ENCODE assay signal across 18 cellular contexts in the genomic region with DNA sequence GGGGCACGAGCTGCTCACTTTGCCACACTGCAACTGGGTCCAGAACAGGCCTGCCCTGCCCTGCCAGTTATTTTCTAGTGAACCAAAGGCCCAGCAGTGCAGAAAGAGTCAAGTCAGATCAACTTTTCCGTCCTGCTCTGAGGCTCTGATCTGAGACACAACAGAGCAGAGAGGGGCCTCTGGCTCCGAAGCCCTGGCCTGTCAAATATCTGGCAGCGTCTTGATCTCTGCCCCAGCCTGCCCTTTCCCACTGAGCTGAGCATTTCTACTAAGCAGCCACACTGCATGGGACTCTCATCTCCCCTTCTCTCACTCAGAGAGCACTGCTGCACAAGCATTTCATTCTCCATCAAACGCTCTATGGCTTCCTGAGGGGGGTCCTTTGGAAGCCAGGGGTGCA. TPM values are rescaled to one million over a fixed set of nuclear protein-coding genes. Genes with fewer than 3 reads are reported as not detected.
DNase-seq lines count a peak whose midpoint lies in the region; ATAC-seq and TF ChIP-seq lines count a peak whose summit lies in the region.
"Had no signal": no experiment of that assay in that cellular context is flagged by ENCODE, and none has a peak within 500 bp of the region (broad histone marks: within the 10 kb centered on the region; RNA-seq: fewer than 3 reads in every experiment).

No MANE protein-coding gene starts in this region.

- H3K36me3 ChIP-seq in RWPE2 (ENCODE audit: low read depth), result peaks cover 57% of the 10 kb centered on the region
- H3K36me3 ChIP-seq in muscle layer of colon (ENCODE audit: insufficient read depth, low read length), result peaks cover 5% of the 10 kb centered on the region
- no peaks in the 10 kb centered on the region for H3K36me3 ChIP-seq in testis (ENCODE audit: low read depth, missing control alignments)
- H3K36me3 ChIP-seq in WERI-Rb-1, result no peaks in the 10 kb centered on the region

- DNase-seq in RWPE2 (ENCODE audit: low spot score) (no peak), fibroblast of villous mesenchyme (ENCODE audit: low read depth) (peak; percentile 46), testis (no peak), WERI-Rb-1 (no peak), GOT3 (lab: John Stamatoyannopoulos, UW) (no peak)
- no peak for DNase-seq in activated T-cell treated with anti-CD3 and anti-CD28 coated beads, Interleukin-2, amount 50 U/mL, for 1 hour
- DNase-seq: activated B cell treated with CpG ODN at 0.5 μM for 24 hours; activated naive CD4-positive, alpha-beta T cell treated with anti-CD3 and anti-CD28 coated beads, Interleukin-2, amount 10 ng/mL, durations not matched to agents 7 days and 5 days; central memory CD4-positive, alpha-beta T cell; naive thymus-derived CD8-positive, alpha-beta T cell; NCI-H1417 treated with DMSO at 0.1 percent for 48 hours; NCI-H345; PC-3; stimulated activated naive CD4-positive, alpha-beta T cell treated with Interleukin-2 at 50 U/mL for 16 hours had no signal

- no peak overlapping the region for H3K9ac ChIP-seq in muscle layer of colon (ENCODE audit: low read length)
- H3K9ac ChIP-seq: BLaER1 treated with 17β-estradiol and CSF1 and Interleukin-3, amounts not matched to agents 10 nM and 100 nM; KMS-11 had no signal

- H3K9me3 ChIP-seq in RWPE2 (ENCODE audit: severe bottlenecking) (no peaks in the 10 kb centered on the region), muscle layer of colon (ENCODE audit: low read length) (no peaks in the 10 kb centered on the region), testis (no peaks in the 10 kb centered on the region), WERI-Rb-1 (ENCODE audit: severe bottlenecking) (no peaks in the 10 kb centered on the region)
- H3K9me3 ChIP-seq: BLaER1 treated with 17β-estradiol and CSF1 and Interleukin-3, amounts not matched to agents 10 nM and 100 nM had no signal

- TF ChIP-seq POLR2A in testis (IDR thresholded peaks at IDR 0.05), result no peak

- TF ChIP-seq CTCF in RWPE2 (IDR thresholded peaks at IDR 0.05; ENCODE audit: poor library complexity, severe bottlenecking) (no peak), fibroblast of villous mesenchyme (IDR thresholded peaks at IDR 0.05; ENCODE audit: insufficient read depth, low read depth, low read length) (no peak), testis (IDR thresholded peaks at IDR 0.05) (no peak), WERI-Rb-1 (IDR thresholded peaks at IDR 0.05; ENCODE audit: low read depth, low read length) (no peak)

- H3K27ac ChIP-seq in RWPE2 (ENCODE audit: poor library complexity, severe bottlenecking), result peak overlapping the region; percentile 86
- peak overlapping the region; percentile 69 for H3K27ac ChIP-seq in muscle layer of colon (ENCODE audit: low read depth, low read length)
- H3K27ac ChIP-seq in testis, result peak overlapping the region; percentile 59 to 96
- no peak overlapping the region for H3K27ac ChIP-seq in WERI-Rb-1
- H3K27ac ChIP-seq: BLaER1 treated with 17β-estradiol and CSF1 and Interleukin-3, amounts not matched to agents 10 nM and 100 nM; KMS-11 had no signal

- intact Hi-C loops in testis (cut with DNase I; ENCODE audit: low total_unique reads), result loop anchor here (10.0 kb wide), 1 partner anchor 54 kb away; no protein-coding TSS in a partner anchor

- H3K27me3 ChIP-seq in RWPE2 (ENCODE audit: insufficient read depth, poor library complexity, severe bottlenecking) (no peaks in the 10 kb centered on the region), muscle layer of colon (ENCODE audit: control insufficient read depth in 1 of 2, insufficient read depth in 2 of 2, low read length in 2 of 2) (no peaks in the 10 kb centered on the region), testis (no peaks in the 10 kb centered on the region), WERI-Rb-1 (ENCODE audit: insufficient read depth, low read depth, severe bottlenecking) (no peaks in the 10 kb centered on the region)
- H3K27me3 ChIP-seq: BLaER1 treated with 17β-estradiol and CSF1 and Interleukin-3, amounts not matched to agents 10 nM and 100 nM had no signal

- ATAC-seq in RWPE2 (ENCODE audit: low read depth) (no peak), HG02870 (IDR thresholded peaks at IDR 0.05; ENCODE audit: unreplicated experiment) (no peak)
- ATAC-seq: naive thymus-derived CD8-positive, alpha-beta T cell; PC-3 had no signal

- H3K4me1 ChIP-seq in RWPE2 (ENCODE audit: insufficient read depth, poor library complexity, severe bottlenecking) (peaks cover 37% of the 10 kb centered on the region), muscle layer of colon (ENCODE audit: insufficient read depth, low read length) (peaks cover 76% of the 10 kb centered on the region), testis (peaks cover 42% of the 10 kb centered on the region)

- H3K4me3 ChIP-seq in RWPE2 (ENCODE audit: severe bottlenecking) (no peak overlapping the region), fibroblast of villous mesenchyme (ENCODE audit: low read depth, low read length) (no peak overlapping the region), muscle layer of colon (ENCODE audit: low read depth in 1 of 2, low read length in 2 of 2) (no peak overlapping the region), testis (no peak overlapping the region), WERI-Rb-1 (ENCODE audit: low read depth, low read length) (no peak overlapping the region)
- H3K4me3 ChIP-seq: BLaER1 treated with 17β-estradiol and CSF1 and Interleukin-3, amounts not matched to agents 10 nM and 100 nM had no signal

- 44 to 76% methylated on average over 4 to 5 of the region's 5 CpGs for WGBS in testis, 2 donors

RNA-seq across cellular contexts. Expression of a gene that starts 11.8 kb away (rescaled TPM):
- total RNA-seq in fibroblast of villous mesenchyme (234 and 417 TPM in 2 replicates), testis (100 to 1,000 TPM; 451 to 817 TPM)
- polyA plus RNA-seq in testis (ENCODE audit: insufficient read depth, low read depth, low replicate concordance), result 531 TPM
- total RNA-seq: activated B cell treated with CpG ODN at 0.5 μM for 24 hours; naive thymus-derived CD8-positive, alpha-beta T cell; PC-3 had no signal
- polyA plus RNA-seq: naive thymus-derived CD8-positive, alpha-beta T cell had no signal
